ENCODE assay signal across 8 cellular contexts in the genomic region with DNA sequence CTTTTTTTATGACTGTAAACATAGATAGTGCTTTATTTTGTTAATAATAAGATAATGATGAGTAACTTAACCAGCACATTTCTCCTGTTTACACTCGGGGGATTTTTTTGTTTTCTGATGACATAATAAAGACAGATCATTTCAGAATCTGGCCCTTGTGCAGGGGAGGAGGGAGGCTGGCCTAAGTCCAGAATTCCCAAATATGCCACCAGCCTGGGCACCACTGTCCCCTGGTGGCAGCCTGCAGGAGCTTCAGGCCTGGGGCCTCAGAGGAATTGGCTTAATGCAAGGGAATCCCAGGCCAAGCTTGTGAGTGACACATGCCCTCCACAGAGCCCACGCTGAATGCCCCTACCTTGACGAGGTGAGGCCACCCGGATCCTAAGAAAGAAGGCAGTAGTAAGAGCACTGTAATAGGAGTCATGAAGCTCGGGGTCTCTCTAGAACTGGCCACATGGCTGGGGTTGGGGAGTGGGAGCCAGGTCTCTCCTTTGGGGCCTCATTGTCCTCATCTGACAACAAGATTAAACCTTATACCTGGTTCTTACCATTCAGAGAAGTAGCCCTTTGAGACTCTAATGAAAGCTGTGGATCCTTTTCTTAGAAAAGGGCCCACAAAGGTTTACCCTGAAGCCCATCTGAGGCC. TPM values are rescaled to one million over a fixed set of nuclear protein-coding genes. Genes with fewer than 3 reads are reported as not detected.
DNase-seq lines count a peak whose midpoint lies in the region; ATAC-seq and TF ChIP-seq lines count a peak whose summit lies in the region.

No MANE protein-coding gene starts in this region.

- no peak overlapping the region for H3K27ac Mint-ChIP-seq in activated naive CD4-positive, alpha-beta T cell treated with anti-CD3 and anti-CD28 coated beads for 36 hours

- H3K27ac ChIP-seq in neutrophil = no peak overlapping the region

- peak; percentile 36 for DNase-seq in activated naive CD4-positive, alpha-beta T cell treated with anti-CD3 and anti-CD28 coated beads for 36 hours
- DNase-seq in activated naive CD4-positive, alpha-beta T cell (lab: John Stamatoyannopoulos, UW) = no peak
- peak; percentile 34 for DNase-seq in NCI-H1436 treated with DMSO at 0.1 percent for 48 hours (lab: John Stamatoyannopoulos, UW)
- peak; percentile 74 for DNase-seq in SW480 (ENCODE audit: low spot score)
- DNase-seq in fibroblast of mammary gland (ENCODE audit: low read depth) = peak; percentile 89
- DNase-seq in NK-92 (lab: John Stamatoyannopoulos, UW; ENCODE audit: unreplicated experiment) = no peak

- peaks cover 4 to 9% of the 10 kb centered on the region in 2 experiments for H3K4me1 ChIP-seq in neutrophil (ENCODE audit: control insufficient read depth in 1 of 2, insufficient read depth in 1 of 2, low read depth in 1 of 2, low read length in 1 of 2)

- TF ChIP-seq CTCF in fibroblast of mammary gland (conservative IDR thresholded peaks at IDR 0.05; ENCODE audit: control insufficient read depth, insufficient read depth, low read depth, low read length) (peak; percentile 94), neutrophil (IDR thresholded peaks at IDR 0.05) (peak; percentile 17)

- H3K4me3 Mint-ChIP-seq in activated naive CD4-positive, alpha-beta T cell treated with anti-CD3 and anti-CD28 coated beads for 36 hours = no peak overlapping the region

- H3K4me1 Mint-ChIP-seq in activated naive CD4-positive, alpha-beta T cell treated with anti-CD3 and anti-CD28 coated beads for 36 hours (ENCODE audit: low read depth) = peaks cover 7% of the 10 kb centered on the region

- H3K27me3 Mint-ChIP-seq in activated naive CD4-positive, alpha-beta T cell treated with anti-CD3 and anti-CD28 coated beads for 36 hours (ENCODE audit: low read depth) = no peaks in the 10 kb centered on the region

- no peaks in the 10 kb centered on the region for H3K27me3 ChIP-seq in neutrophil

- no peaks in the 10 kb centered on the region for H3K36me3 Mint-ChIP-seq in activated naive CD4-positive, alpha-beta T cell treated with anti-CD3 and anti-CD28 coated beads for 36 hours (ENCODE audit: low read depth)

- H3K4me3 ChIP-seq in fibroblast of mammary gland (ENCODE audit: control insufficient read depth, low read depth, low read length) (no peak overlapping the region), neutrophil (ENCODE audit: low read depth in 1 of 2, low read length in 1 of 2) (no peak overlapping the region)

- no peak for ATAC-seq in HG02588 (IDR thresholded peaks at IDR 0.05; ENCODE audit: unreplicated experiment)

- CTCF ChIA-PET in activated naive CD4-positive, alpha-beta T cell treated with anti-CD3 and anti-CD28 coated beads for 36 hours (lab: Charles Lee) = interaction anchor here (0.7 to 4.2 kb wide), 8 partner anchors 10 to 268 kb away, joined by 4 to 41 read pairs (median 9); no protein-coding TSS in a partner anchor

- no peaks in the 10 kb centered on the region for H3K9me3 Mint-ChIP-seq in activated naive CD4-positive, alpha-beta T cell treated with anti-CD3 and anti-CD28 coated beads for 36 hours

- H3K9me3 ChIP-seq in neutrophil = no peaks in the 10 kb centered on the region

- no peaks in the 10 kb centered on the region for H3K36me3 ChIP-seq in neutrophil

- intact Hi-C loops in activated naive CD4-positive, alpha-beta T cell treated with anti-CD3 and anti-CD28 coated beads for 36 hours (cut with micrococcal nuclease) = loop anchor here (2.0 to 10.0 kb wide), 2 partner anchors 83 to 623 kb away; no protein-coding TSS in a partner anchor

RNA-seq across cellular contexts. Expression of a gene that starts 24.1 kb away (rescaled TPM):
- under 1 TPM; 0.77 to 0.93 TPM for total RNA-seq in activated naive CD4-positive, alpha-beta T cell treated with anti-CD3 and anti-CD28 coated beads for 36 hours

RNA-seq across cellular contexts. Expression of a gene that starts 38.4 kb away (rescaled TPM):
- not detected for total RNA-seq in activated naive CD4-positive, alpha-beta T cell treated with anti-CD3 and anti-CD28 coated beads for 36 hours

RNA-seq across cellular contexts. Expression of a gene that starts 54.8 kb away (rescaled TPM):
- total RNA-seq in activated naive CD4-positive, alpha-beta T cell treated with anti-CD3 and anti-CD28 coated beads for 36 hours = under 1 TPM; 0.10 to 0.17 TPM

Comparison
In these comparisons a context has a peak if more than half of its experiments do, and no peak if none do; other contexts are left out.
1. DNase-seq: peak in activated naive CD4-positive, alpha-beta T cell treated with anti-CD3 and anti-CD28 coated beads for 36 hours (single experiment), NCI-H1436 treated with DMSO at 0.1 percent for 48 hours (single experiment), SW480 (single experiment) and fibroblast of mammary gland (single experiment); none in activated naive CD4-positive, alpha-beta T cell (0 of 4) and NK-92 (single experiment).